ENCODE assay signal across 9 cellular contexts in genomic region chr4:2402453-2402852, GRCh38. TPM values are rescaled to one million over a fixed set of nuclear protein-coding genes. Genes with fewer than 3 reads are reported as not detected.
A peak's percentile ranks its signal among the peaks of the same experiment; 100 is the strongest.
DNase-seq lines count a peak whose midpoint lies in the region; ATAC-seq and TF ChIP-seq lines count a peak whose summit lies in the region.
"Had no signal": no experiment of that assay in that cellular context is flagged by ENCODE, and none has a peak within 500 bp of the region (broad histone marks: within the 10 kb centered on the region; RNA-seq: fewer than 3 reads in every experiment).

No MANE protein-coding gene starts in this region.

- DNase-seq in activated CD8-positive, alpha-beta memory T cell treated with anti-CD3 and anti-CD28 coated beads, Interleukin-2, amount 50 U/mL, for 48 hours, result peak; percentile 54
- no peak for DNase-seq in activated CD8-positive, alpha-beta memory T cell treated with anti-CD3 and anti-CD28 coated beads, Interleukin-2, amount 50 U/mL, for 4 hours
- DNase-seq in astrocyte of the cerebellum (ENCODE audit: low read depth) (no peak), left lobe of liver (ENCODE audit: low spot score) (no peak), superior temporal gyrus (ENCODE audit: extremely low spot score) (peak; percentile 61), NCI-H1048 (lab: John Stamatoyannopoulos, UW) (no peak), AML-193 (lab: John Stamatoyannopoulos, UW) (no peak)
- no peak for DNase-seq in effector CD8-positive, alpha-beta T cell (lab: John Stamatoyannopoulos, UW)
- DNase-seq: NCI-H1092 treated with DMSO at 0.1 percent for 48 hours had no signal

- in situ Hi-C loops in astrocyte of the cerebellum (cut with HindIII; ENCODE audit: low sequenced_read_pairs), result loop anchor here (5.0 kb wide), 1 partner anchor 145 kb away; no protein-coding TSS in a partner anchor

- no peak for TF ChIP-seq CTCF in astrocyte of the cerebellum (IDR thresholded peaks at IDR 0.05; ENCODE audit: low read depth, low read length, missing control alignments)

- ATAC-seq in left lobe of liver, result peak; percentile 51

- peak overlapping the region; percentile 14 for H3K4me3 ChIP-seq in astrocyte of the cerebellum (ENCODE audit: low read depth, low read length)

RNA-seq across cellular contexts. Expression of gene ZFYVE28, which starts 16.0 kb away (rescaled TPM):
- total RNA-seq in left lobe of liver, result 12.7 TPM

RNA-seq across cellular contexts. Expression of gene CFAP99, which starts 16.3 kb away (rescaled TPM):
- total RNA-seq in left lobe of liver, result 1.3 TPM

Comparison
In these comparisons a context has a peak if more than half of its experiments do, and no peak if none do; other contexts are left out.
1. DNase-seq: peak in activated CD8-positive, alpha-beta memory T cell treated with anti-CD3 and anti-CD28 coated beads, Interleukin-2, amount 50 U/mL, for 48 hours (single experiment) and superior temporal gyrus (single experiment); none in activated CD8-positive, alpha-beta memory T cell treated with anti-CD3 and anti-CD28 coated beads, Interleukin-2, amount 50 U/mL, for 4 hours (single experiment), astrocyte of the cerebellum (single experiment), left lobe of liver (single experiment), effector CD8-positive, alpha-beta T cell (single experiment), NCI-H1048 (single experiment) and AML-193 (0 of 2).